Comparison of ENCODE assay signal across 1 cellular context in genomic region chr19:38315657-38316476, GRCh38.
TF ChIP-seq lines count a peak whose summit lies in the region.

YIF1B (minus strand) TSS chr19:38315947; CDS start chr19:38315917, 30 bp downstream.

TF ChIP-seq in K562, 482 proteins besides CTCF, POLR2A, EP300 and RAD21 (continued from another document and continues in another):
- TF ChIP-seq, protein P1, sequence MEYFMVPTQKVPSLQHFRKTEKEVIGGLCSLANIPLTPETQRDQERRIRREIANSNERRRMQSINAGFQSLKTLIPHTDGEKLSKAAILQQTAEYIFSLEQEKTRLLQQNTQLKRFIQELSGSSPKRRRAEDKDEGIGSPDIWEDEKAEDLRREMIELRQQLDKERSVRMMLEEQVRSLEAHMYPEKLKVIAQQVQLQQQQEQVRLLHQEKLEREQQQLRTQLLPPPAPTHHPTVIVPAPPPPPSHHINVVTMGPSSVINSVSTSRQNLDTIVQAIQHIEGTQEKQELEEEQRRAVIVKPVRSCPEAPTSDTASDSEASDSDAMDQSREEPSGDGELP (CRISPR knock-in tag; IDR thresholded peaks at IDR 0.05; ENCODE audit: borderline replicate concordance), result peak; percentile 14; the same call in 1 of the 2 replicates
- TF ChIP-seq RBBP5 (IDR thresholded peaks at IDR 0.05; ENCODE audit: borderline replicate concordance, insufficient read depth, low read length, poor library complexity, severe bottlenecking), result peak; percentile 41
- TF ChIP-seq HDAC2 (IDR thresholded peaks at IDR 0.05), result peak; percentile 89
- TF ChIP-seq NFXL1 (CRISPR knock-in tag; IDR thresholded peaks at IDR 0.05), result no peak
- TF ChIP-seq ZNF121 (CRISPR knock-in tag; conservative IDR thresholded peaks at IDR 0.05), result no peak
- TF ChIP-seq OTX1 (CRISPR knock-in tag; IDR thresholded peaks at IDR 0.05), result no peak
- TF ChIP-seq, protein P2, sequence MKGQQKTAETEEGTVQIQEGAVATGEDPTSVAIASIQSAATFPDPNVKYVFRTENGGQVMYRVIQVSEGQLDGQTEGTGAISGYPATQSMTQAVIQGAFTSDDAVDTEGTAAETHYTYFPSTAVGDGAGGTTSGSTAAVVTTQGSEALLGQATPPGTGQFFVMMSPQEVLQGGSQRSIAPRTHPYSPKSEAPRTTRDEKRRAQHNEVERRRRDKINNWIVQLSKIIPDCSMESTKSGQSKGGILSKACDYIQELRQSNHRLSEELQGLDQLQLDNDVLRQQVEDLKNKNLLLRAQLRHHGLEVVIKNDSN (CRISPR knock-in tag; IDR thresholded peaks at IDR 0.05), result no peak
- no peak for TF ChIP-seq HOMEZ (CRISPR knock-in tag; IDR thresholded peaks at IDR 0.05)
- peak; percentile 87 for TF ChIP-seq NR2F6 (CRISPR knock-in tag; IDR thresholded peaks at IDR 0.05)
- TF ChIP-seq HDAC3 (IDR thresholded peaks at IDR 0.05; ENCODE audit: borderline replicate concordance, partially characterized antibody), result peak; percentile 98
- no peak for TF ChIP-seq HMG20B (CRISPR knock-in tag; IDR thresholded peaks at IDR 0.05)
- no peak for TF ChIP-seq THRB (CRISPR knock-in tag; conservative IDR thresholded peaks at IDR 0.05)
- TF ChIP-seq, protein P3, sequence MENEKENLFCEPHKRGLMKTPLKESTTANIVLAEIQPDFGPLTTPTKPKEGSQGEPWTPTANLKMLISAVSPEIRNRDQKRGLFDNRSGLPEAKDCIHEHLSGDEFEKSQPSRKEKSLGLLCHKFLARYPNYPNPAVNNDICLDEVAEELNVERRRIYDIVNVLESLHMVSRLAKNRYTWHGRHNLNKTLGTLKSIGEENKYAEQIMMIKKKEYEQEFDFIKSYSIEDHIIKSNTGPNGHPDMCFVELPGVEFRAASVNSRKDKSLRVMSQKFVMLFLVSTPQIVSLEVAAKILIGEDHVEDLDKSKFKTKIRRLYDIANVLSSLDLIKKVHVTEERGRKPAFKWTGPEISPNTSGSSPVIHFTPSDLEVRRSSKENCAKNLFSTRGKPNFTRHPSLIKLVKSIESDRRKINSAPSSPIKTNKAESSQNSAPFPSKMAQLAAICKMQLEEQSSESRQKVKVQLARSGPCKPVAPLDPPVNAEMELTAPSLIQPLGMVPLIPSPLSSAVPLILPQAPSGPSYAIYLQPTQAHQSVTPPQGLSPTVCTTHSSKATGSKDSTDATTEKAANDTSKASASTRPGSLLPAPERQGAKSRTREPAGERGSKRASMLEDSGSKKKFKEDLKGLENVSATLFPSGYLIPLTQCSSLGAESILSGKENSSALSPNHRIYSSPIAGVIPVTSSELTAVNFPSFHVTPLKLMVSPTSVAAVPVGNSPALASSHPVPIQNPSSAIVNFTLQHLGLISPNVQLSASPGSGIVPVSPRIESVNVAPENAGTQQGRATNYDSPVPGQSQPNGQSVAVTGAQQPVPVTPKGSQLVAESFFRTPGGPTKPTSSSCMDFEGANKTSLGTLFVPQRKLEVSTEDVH (IDR thresholded peaks at IDR 0.05; ENCODE audit: low read depth, partially characterized antibody), result no peak
- TF ChIP-seq HNRNPL (IDR thresholded peaks at IDR 0.05; ENCODE audit: low read depth, low read length), result peak; percentile 69; the same call in 1 of the 2 replicates
- no peak for TF ChIP-seq SMAD3 (CRISPR knock-in tag; conservative IDR thresholded peaks at IDR 0.05)
- no peak; the same call in 1 of the 2 replicates for TF ChIP-seq BCOR (IDR thresholded peaks at IDR 0.05)
- TF ChIP-seq RHOXF2B (CRISPR knock-in tag; conservative IDR thresholded peaks at IDR 0.05), result no peak
- no peak for TF ChIP-seq ZNF324 (CRISPR knock-in tag; IDR thresholded peaks at IDR 0.05)
- no peak for TF ChIP-seq ZFP30 (CRISPR knock-in tag; IDR thresholded peaks at IDR 0.05; ENCODE audit: borderline replicate concordance)
- no peak for TF ChIP-seq AFF4 (CRISPR knock-in tag; IDR thresholded peaks at IDR 0.05)
- no peak for TF ChIP-seq HIVEP1 (CRISPR knock-in tag; IDR thresholded peaks at IDR 0.05)
- TF ChIP-seq, protein P4, sequence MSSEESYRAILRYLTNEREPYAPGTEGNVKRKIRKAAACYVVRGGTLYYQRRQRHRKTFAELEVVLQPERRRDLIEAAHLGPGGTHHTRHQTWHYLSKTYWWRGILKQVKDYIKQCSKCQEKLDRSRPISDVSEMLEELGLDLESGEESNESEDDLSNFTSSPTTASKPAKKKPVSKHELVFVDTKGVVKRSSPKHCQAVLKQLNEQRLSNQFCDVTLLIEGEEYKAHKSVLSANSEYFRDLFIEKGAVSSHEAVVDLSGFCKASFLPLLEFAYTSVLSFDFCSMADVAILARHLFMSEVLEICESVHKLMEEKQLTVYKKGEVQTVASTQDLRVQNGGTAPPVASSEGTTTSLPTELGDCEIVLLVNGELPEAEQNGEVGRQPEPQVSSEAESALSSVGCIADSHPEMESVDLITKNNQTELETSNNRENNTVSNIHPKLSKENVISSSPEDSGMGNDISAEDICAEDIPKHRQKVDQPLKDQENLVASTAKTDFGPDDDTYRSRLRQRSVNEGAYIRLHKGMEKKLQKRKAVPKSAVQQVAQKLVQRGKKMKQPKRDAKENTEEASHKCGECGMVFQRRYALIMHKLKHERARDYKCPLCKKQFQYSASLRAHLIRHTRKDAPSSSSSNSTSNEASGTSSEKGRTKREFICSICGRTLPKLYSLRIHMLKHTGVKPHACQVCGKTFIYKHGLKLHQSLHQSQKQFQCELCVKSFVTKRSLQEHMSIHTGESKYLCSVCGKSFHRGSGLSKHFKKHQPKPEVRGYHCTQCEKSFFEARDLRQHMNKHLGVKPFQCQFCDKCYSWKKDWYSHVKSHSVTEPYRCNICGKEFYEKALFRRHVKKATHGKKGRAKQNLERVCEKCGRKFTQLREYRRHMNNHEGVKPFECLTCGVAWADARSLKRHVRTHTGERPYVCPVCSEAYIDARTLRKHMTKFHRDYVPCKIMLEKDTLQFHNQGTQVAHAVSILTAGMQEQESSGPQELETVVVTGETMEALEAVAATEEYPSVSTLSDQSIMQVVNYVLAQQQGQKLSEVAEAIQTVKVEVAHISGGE (CRISPR knock-in tag; IDR thresholded peaks at IDR 0.05), result 0 out of 6 replicates have a peak, but pooled peaks of 1 of the 3 experiments have one; percentile 16
- TF ChIP-seq GABPB2 (CRISPR knock-in tag; conservative IDR thresholded peaks at IDR 0.05), result no peak
- TF ChIP-seq, protein P5, sequence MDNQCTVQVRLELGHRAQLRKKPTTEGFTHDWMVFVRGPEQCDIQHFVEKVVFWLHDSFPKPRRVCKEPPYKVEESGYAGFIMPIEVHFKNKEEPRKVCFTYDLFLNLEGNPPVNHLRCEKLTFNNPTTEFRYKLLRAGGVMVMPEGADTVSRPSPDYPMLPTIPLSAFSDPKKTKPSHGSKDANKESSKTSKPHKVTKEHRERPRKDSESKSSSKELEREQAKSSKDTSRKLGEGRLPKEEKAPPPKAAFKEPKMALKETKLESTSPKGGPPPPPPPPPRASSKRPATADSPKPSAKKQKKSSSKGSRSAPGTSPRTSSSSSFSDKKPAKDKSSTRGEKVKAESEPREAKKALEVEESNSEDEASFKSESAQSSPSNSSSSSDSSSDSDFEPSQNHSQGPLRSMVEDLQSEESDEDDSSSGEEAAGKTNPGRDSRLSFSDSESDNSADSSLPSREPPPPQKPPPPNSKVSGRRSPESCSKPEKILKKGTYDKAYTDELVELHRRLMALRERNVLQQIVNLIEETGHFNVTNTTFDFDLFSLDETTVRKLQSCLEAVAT (IDR thresholded peaks at IDR 0.05), result no peak
- TF ChIP-seq, protein P6, sequence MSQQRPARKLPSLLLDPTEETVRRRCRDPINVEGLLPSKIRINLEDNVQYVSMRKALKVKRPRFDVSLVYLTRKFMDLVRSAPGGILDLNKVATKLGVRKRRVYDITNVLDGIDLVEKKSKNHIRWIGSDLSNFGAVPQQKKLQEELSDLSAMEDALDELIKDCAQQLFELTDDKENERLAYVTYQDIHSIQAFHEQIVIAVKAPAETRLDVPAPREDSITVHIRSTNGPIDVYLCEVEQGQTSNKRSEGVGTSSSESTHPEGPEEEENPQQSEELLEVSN (IDR thresholded peaks at IDR 0.05; ENCODE audit: borderline replicate concordance in 1 of 2, extremely low read depth in 1 of 2, insufficient read depth in 1 of 2, insufficient read length in 1 of 2, low read depth in 1 of 2, low read length in 1 of 2, poor library complexity in 1 of 2, severe bottlenecking in 1 of 2), result peak in 1 of 2 experiments; percentile 44
- no peak for TF ChIP-seq HDAC6 (IDR thresholded peaks at IDR 0.05; ENCODE audit: low read depth, low read length)
- TF ChIP-seq ZNF146 (CRISPR knock-in tag; IDR thresholded peaks at IDR 0.05; ENCODE audit: unreplicated experiment), result no peak
- no peak for TF ChIP-seq U2AF2 (optimal IDR thresholded peaks at IDR 0.05; ENCODE audit: low read depth, low read length)
- TF ChIP-seq ZNF668 (CRISPR knock-in tag; IDR thresholded peaks at IDR 0.05), result no peak
- TF ChIP-seq SNIP1 (IDR thresholded peaks at IDR 0.05; ENCODE audit: low read depth), result no peak
- TF ChIP-seq, protein P7, sequence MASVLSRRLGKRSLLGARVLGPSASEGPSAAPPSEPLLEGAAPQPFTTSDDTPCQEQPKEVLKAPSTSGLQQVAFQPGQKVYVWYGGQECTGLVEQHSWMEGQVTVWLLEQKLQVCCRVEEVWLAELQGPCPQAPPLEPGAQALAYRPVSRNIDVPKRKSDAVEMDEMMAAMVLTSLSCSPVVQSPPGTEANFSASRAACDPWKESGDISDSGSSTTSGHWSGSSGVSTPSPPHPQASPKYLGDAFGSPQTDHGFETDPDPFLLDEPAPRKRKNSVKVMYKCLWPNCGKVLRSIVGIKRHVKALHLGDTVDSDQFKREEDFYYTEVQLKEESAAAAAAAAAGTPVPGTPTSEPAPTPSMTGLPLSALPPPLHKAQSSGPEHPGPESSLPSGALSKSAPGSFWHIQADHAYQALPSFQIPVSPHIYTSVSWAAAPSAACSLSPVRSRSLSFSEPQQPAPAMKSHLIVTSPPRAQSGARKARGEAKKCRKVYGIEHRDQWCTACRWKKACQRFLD (CRISPR knock-in tag; IDR thresholded peaks at IDR 0.05), result no peak
- no peak for TF ChIP-seq ZNF3 (CRISPR knock-in tag; IDR thresholded peaks at IDR 0.05)
- TF ChIP-seq, protein P8, sequence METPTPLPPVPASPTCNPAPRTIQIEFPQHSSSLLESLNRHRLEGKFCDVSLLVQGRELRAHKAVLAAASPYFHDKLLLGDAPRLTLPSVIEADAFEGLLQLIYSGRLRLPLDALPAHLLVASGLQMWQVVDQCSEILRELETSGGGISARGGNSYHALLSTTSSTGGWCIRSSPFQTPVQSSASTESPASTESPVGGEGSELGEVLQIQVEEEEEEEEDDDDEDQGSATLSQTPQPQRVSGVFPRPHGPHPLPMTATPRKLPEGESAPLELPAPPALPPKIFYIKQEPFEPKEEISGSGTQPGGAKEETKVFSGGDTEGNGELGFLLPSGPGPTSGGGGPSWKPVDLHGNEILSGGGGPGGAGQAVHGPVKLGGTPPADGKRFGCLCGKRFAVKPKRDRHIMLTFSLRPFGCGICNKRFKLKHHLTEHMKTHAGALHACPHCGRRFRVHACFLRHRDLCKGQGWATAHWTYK (CRISPR knock-in tag; IDR thresholded peaks at IDR 0.05), result no peak
- no peak for TF ChIP-seq KAT8 (IDR thresholded peaks at IDR 0.05; ENCODE audit: low read depth)
- TF ChIP-seq ZNF239 (CRISPR knock-in tag; IDR thresholded peaks at IDR 0.05), result no peak
- no peak for TF ChIP-seq CBFA2T3 (IDR thresholded peaks at IDR 0.05)
- TF ChIP-seq RFX5 (IDR thresholded peaks at IDR 0.05; ENCODE audit: low read depth, low read length), result no peak
- no peak; the same call in 1 of the 2 replicates for TF ChIP-seq KLF13 (tag; IDR thresholded peaks at IDR 0.05; ENCODE audit: borderline replicate concordance, low read depth)
- no peak for TF ChIP-seq ZNF311 (CRISPR knock-in tag; IDR thresholded peaks at IDR 0.05)
- TF ChIP-seq ZNF707 (CRISPR knock-in tag; conservative IDR thresholded peaks at IDR 0.05), result no peak
